ENCODE assay signal across 8 cellular contexts in genomic region chr10:126387041-126387908, GRCh38. TPM values are rescaled to one million over a fixed set of nuclear protein-coding genes. Genes with fewer than 3 reads are reported as not detected.
A peak's percentile ranks its signal among the peaks of the same experiment; 100 is the strongest.
DNase-seq lines count a peak whose midpoint lies in the region; ATAC-seq, FAIRE-seq and TF ChIP-seq lines count a peak whose summit lies in the region.

No MANE protein-coding gene starts in this region.

- no peak overlapping the region for H3K27ac ChIP-seq in right cardiac atrium (ENCODE audit: low read length)
- no peak overlapping the region for H3K27ac ChIP-seq in psoas muscle

- DNase-seq in GM12891 (ENCODE audit: insufficient read length, low spot score) = peak; percentile 28
- peak; percentile 51 for DNase-seq in NCI-H82 (lab: John Stamatoyannopoulos, UW)
- DNase-seq in anterior cingulate cortex (lab: John Stamatoyannopoulos, UW) = peak in 49 of 58 donors; percentile 9 to 82 (median 42)
- DNase-seq in right cardiac atrium = peak; percentile 60 to 84 (median 83)
- peak; percentile 55 to 58 for DNase-seq in psoas muscle
- no peak for DNase-seq in RKO (ENCODE audit: low spot score)

- H3K9me3 ChIP-seq in right cardiac atrium (ENCODE audit: control insufficient read depth, low read length) = no peaks in the 10 kb centered on the region
- H3K9me3 ChIP-seq in psoas muscle = no peaks in the 10 kb centered on the region

- FAIRE-seq in GM12891 (lab: Jason Lieb, UNC) = no peak

- no peaks in the 10 kb centered on the region for H3K36me3 ChIP-seq in psoas muscle (ENCODE audit: insufficient read depth in 1 of 2, low read depth in 1 of 2)

- intact Hi-C loops in right cardiac atrium (cut with DNase I) (loop anchor here (2.0 to 10.0 kb wide), 2 partner anchors 402 to 404 kb away; no protein-coding TSS in a partner anchor), psoas muscle (cut with DNase I) (loop anchor here in 1 of 2 donors (5.0 kb wide), 1 partner anchor 400 kb away; no protein-coding TSS in a partner anchor)

- H3K4me1 ChIP-seq in right cardiac atrium (ENCODE audit: control insufficient read depth, insufficient read depth, low read length) (peaks cover 2% of the 10 kb centered on the region), psoas muscle (no peaks in the 10 kb centered on the region)

- no peak for TF ChIP-seq POLR2A in GM12891 (IDR thresholded peaks at IDR 0.05; ENCODE audit: low read depth, low read length)

- WGBS in right cardiac atrium = under 1% methylated on average over 47 of the region's 47 CpGs
- 1 to 2% (median 2%) methylated on average over 44 to 47 of the region's 47 CpGs for WGBS in psoas muscle, 3 donors

- peak; percentile 47 for TF ChIP-seq CTCF in psoas muscle (IDR thresholded peaks at IDR 0.05)

- peak overlapping the region; percentile 54 for H3K4me3 ChIP-seq in right cardiac atrium (ENCODE audit: low read length)
- H3K4me3 ChIP-seq in psoas muscle = peak overlapping the region; percentile 56

- H3K27me3 ChIP-seq in right cardiac atrium (ENCODE audit: control insufficient read depth, insufficient read depth) (peaks cover 3% of the 10 kb centered on the region), psoas muscle (ENCODE audit: insufficient read depth in 3 of 3, low read length in 2 of 3) (peaks cover 0 to 45% (median 20%) of the 10 kb centered on the region in 3 donors)

- ATAC-seq in right cardiac atrium = peak; percentile 51 to 54
- peak in 1 of 4 donors; percentile 48 for ATAC-seq in psoas muscle
- ATAC-seq in GM21367 (IDR thresholded peaks at IDR 0.05; ENCODE audit: unreplicated experiment) = no peak
- ATAC-seq in HG03135 (IDR thresholded peaks at IDR 0.05; ENCODE audit: unreplicated experiment) = no peak

TF ChIP-seq in GM12891, 5 proteins besides CTCF, POLR2A, EP300 and RAD21:
- TF ChIP-seq POLR2AphosphoS5 (IDR thresholded peaks at IDR 0.05; ENCODE audit: low read depth, low read length) (no peak), POU2F2 (IDR thresholded peaks at IDR 0.05; ENCODE audit: low read depth, low read length) (no peak), PAX5 (IDR thresholded peaks at IDR 0.05; ENCODE audit: insufficient read depth, low read length, severe bottlenecking) (no peak), SPI1 (IDR thresholded peaks at IDR 0.05; ENCODE audit: low read depth, low read length) (no peak), TAF1 (IDR thresholded peaks at IDR 0.05; ENCODE audit: low read depth, low read length) (no peak)

RNA-seq across cellular contexts. Expression of gene ADAM12, which starts 1.0 kb away (rescaled TPM):
- 0.09 TPM for polyA plus RNA-seq in GM12891 (2012; ENCODE audit: low read depth, missing spikeins)
- total RNA-seq in right cardiac atrium = 1 to 10 TPM in 3 of 4 donors, under 1 TPM in 1; 0.15 to 2.7 (median 1.8) TPM
- 0.14 TPM for polyA plus RNA-seq in right cardiac atrium
- total RNA-seq in psoas muscle = 1 to 10 TPM in 1 of 4 donors, under 1 TPM in 2, not detected in 1; 0.24 to 3.3 (median 0.68) TPM
- polyA plus RNA-seq in psoas muscle = under 1 TPM in 2 of 3 donors, not detected in 1; 0.01 to 0.09 TPM

Comparison
In these comparisons a context has a peak if more than half of its experiments do, and no peak if none do; other contexts are left out.
1. ATAC-seq: peak in right cardiac atrium (2 of 2); none in GM21367 (single experiment) and HG03135 (single experiment).